16 cellular contexts compared by ENCODE assay signal in the genomic region with DNA sequence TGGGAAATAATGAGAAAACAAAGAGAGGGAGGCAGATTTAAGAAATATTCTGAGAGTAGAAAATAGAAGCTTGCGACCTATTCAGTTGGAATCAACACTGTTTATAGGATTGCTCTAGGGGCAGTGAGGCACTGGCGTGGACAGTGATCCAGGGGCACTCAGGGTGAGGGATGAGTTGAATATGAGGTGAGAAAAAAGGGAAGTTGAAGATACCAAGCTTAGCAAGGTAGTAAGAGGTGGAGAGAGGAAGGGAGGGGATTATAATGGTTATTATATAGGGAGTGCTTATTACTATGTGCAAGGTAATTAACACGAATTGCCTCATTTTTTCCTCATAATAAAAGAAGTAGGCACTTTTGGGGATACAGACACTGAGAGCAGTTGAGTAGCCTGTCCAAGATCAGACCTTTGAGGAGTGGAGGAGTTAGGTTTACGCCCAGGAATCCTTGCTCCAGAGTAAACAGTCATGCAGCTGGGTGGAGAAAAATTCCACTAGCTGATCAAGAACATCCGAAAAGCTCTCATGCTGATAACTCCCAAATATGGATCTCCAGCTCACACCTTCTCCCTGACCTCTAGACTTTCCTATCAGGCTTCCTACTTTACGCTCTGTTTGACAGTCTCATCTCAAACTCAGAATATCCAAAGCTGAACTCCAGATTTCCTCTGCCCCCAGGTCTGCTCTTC. TPM values are rescaled to one million over a fixed set of nuclear protein-coding genes. Genes with fewer than 3 reads are reported as not detected.
A peak's percentile ranks its signal among the peaks of the same experiment; 100 is the strongest.
DNase-seq lines count a peak whose midpoint lies in the region; ATAC-seq and TF ChIP-seq lines count a peak whose summit lies in the region.
"Had no signal": no experiment of that assay in that cellular context is flagged by ENCODE, and none has a peak within 500 bp of the region (broad histone marks: within the 10 kb centered on the region; RNA-seq: fewer than 3 reads in every experiment).

No MANE protein-coding gene starts in this region.

- H3K4me1 Mint-ChIP-seq in activated CD4-positive, alpha-beta T cell treated with anti-CD3 and anti-CD28 coated beads, Interleukin-2, amount 10 ng/mL, durations not matched to agents 24 days and 14 days, result peaks cover 18% of the 10 kb centered on the region
- peaks cover 40% of the 10 kb centered on the region for H3K4me1 Mint-ChIP-seq in WTC11
- peaks cover 49% of the 10 kb centered on the region for H3K4me1 Mint-ChIP-seq in stimulated activated effector memory CD8-positive, alpha-beta T cell treated with anti-CD3 and anti-CD28 coated beads, Interleukin-12 subunit alpha, Interleukin-12 subunit beta, amount 100 ng/mL, for 72 hours

- no peak overlapping the region for H3K4me3 ChIP-seq in right cardiac atrium (ENCODE audit: low read length)
- H3K4me3 ChIP-seq: GM12878, upper lobe of left lung had no signal

- no peaks in the 10 kb centered on the region for H3K27me3 Mint-ChIP-seq in activated CD4-positive, alpha-beta T cell treated with anti-CD3 and anti-CD28 coated beads, Interleukin-2, amount 10 ng/mL, durations not matched to agents 24 days and 14 days
- H3K27me3 Mint-ChIP-seq in WTC11 (ENCODE audit: low read depth), result no peaks in the 10 kb centered on the region; the same call in 1 of the 2 replicates
- H3K27me3 Mint-ChIP-seq: activated CD8-positive, alpha-beta memory T cell treated with anti-CD3 and anti-CD28 coated beads, Interleukin-2, amount 10 ng/mL, durations not matched to agents 7 days and 5 days had no signal

- ATAC-seq in WTC11 (no peak), right cardiac atrium (peak; percentile 43 to 87)
- no peak for ATAC-seq in stimulated activated effector memory CD8-positive, alpha-beta T cell treated with anti-CD3 and anti-CD28 coated beads, Interleukin-12 subunit alpha, Interleukin-12 subunit beta, amount 100 ng/mL, for 72 hours
- ATAC-seq: activated CD8-positive, alpha-beta memory T cell treated with anti-CD3 and anti-CD28 coated beads, Interleukin-2, amount 10 ng/mL, durations not matched to agents 7 days and 5 days; GM12878 had no signal

- POLR2A ChIA-PET in WTC11 (lab: Charles Lee), result no interaction called here

- no peak overlapping the region for H3K4me3 Mint-ChIP-seq in activated CD4-positive, alpha-beta T cell treated with anti-CD3 and anti-CD28 coated beads, Interleukin-2, amount 10 ng/mL, durations not matched to agents 24 days and 14 days
- H3K4me3 Mint-ChIP-seq in WTC11, result no peak overlapping the region
- no peak overlapping the region for H3K4me3 Mint-ChIP-seq in stimulated activated effector memory CD8-positive, alpha-beta T cell treated with anti-CD3 and anti-CD28 coated beads, Interleukin-12 subunit alpha, Interleukin-12 subunit beta, amount 100 ng/mL, for 72 hours
- H3K4me3 Mint-ChIP-seq: activated CD8-positive, alpha-beta memory T cell treated with anti-CD3 and anti-CD28 coated beads, Interleukin-2, amount 10 ng/mL, durations not matched to agents 7 days and 5 days had no signal

- H3K9me3 ChIP-seq in right cardiac atrium (ENCODE audit: control insufficient read depth, low read length), result no peaks in the 10 kb centered on the region
- H3K9me3 ChIP-seq: upper lobe of left lung had no signal

- H3K4me1 ChIP-seq in right cardiac atrium (ENCODE audit: control insufficient read depth, insufficient read depth, low read length), result peaks cover 11% of the 10 kb centered on the region

- H3K36me3 Mint-ChIP-seq in activated CD4-positive, alpha-beta T cell treated with anti-CD3 and anti-CD28 coated beads, Interleukin-2, amount 10 ng/mL, durations not matched to agents 24 days and 14 days (ENCODE audit: low read depth), result peaks cover 61% of the 10 kb centered on the region
- peaks cover 47% of the 10 kb centered on the region for H3K36me3 Mint-ChIP-seq in WTC11
- H3K36me3 Mint-ChIP-seq in stimulated activated effector memory CD8-positive, alpha-beta T cell treated with anti-CD3 and anti-CD28 coated beads, Interleukin-12 subunit alpha, Interleukin-12 subunit beta, amount 100 ng/mL, for 72 hours, result peaks cover 74% of the 10 kb centered on the region

- DNase-seq in activated CD4-positive, alpha-beta T cell treated with anti-CD3 and anti-CD28 coated beads, Interleukin-2, amount 10 ng/mL, durations not matched to agents 24 days and 14 days, result no peak
- DNase-seq in activated CD4-positive, alpha-beta T cell treated with anti-CD3 and anti-CD28 coated beads, Interleukin-2, amount 50 U/mL, for 4 hours, result no peak
- DNase-seq in WTC11 (ENCODE audit: low spot score) (no peak), right cardiac atrium (no peak), NCI-H2107 treated with DMSO at 0.1 percent for 48 hours (lab: John Stamatoyannopoulos, UW; ENCODE audit: unreplicated experiment) (no peak), hippocampal formation (lab: John Stamatoyannopoulos, UW) (no peak), substantia nigra (lab: John Stamatoyannopoulos, UW) (no peak)
- DNase-seq in stimulated activated effector memory CD8-positive, alpha-beta T cell treated with anti-CD3 and anti-CD28 coated beads, Interleukin-12 subunit alpha, Interleukin-12 subunit beta, amount 100 ng/mL, for 72 hours (ENCODE audit: low spot score in 2 of 2), result no peak
- DNase-seq: activated CD4-positive, CD25-positive, alpha-beta regulatory T cell; activated CD8-positive, alpha-beta memory T cell treated with anti-CD3 and anti-CD28 coated beads, Interleukin-2, amount 10 ng/mL, durations not matched to agents 7 days and 5 days; effector CD4-positive, alpha-beta T cell; NCI-H2081; NCI-H526 treated with DMSO at 0.1 percent for 48 hours; stimulated activated CD4-positive, alpha-beta T cell treated with anti-CD3 and anti-CD28 coated beads, Interleukin-4, amount 100 ng/mL, for 24 hours; upper lobe of left lung had no signal

- no peaks in the 10 kb centered on the region for H3K9me3 Mint-ChIP-seq in activated CD4-positive, alpha-beta T cell treated with anti-CD3 and anti-CD28 coated beads, Interleukin-2, amount 10 ng/mL, durations not matched to agents 24 days and 14 days
- no peaks in the 10 kb centered on the region for H3K9me3 Mint-ChIP-seq in WTC11
- no peaks in the 10 kb centered on the region for H3K9me3 Mint-ChIP-seq in stimulated activated effector memory CD8-positive, alpha-beta T cell treated with anti-CD3 and anti-CD28 coated beads, Interleukin-12 subunit alpha, Interleukin-12 subunit beta, amount 100 ng/mL, for 72 hours

- no peaks in the 10 kb centered on the region for H3K27me3 ChIP-seq in right cardiac atrium (ENCODE audit: control insufficient read depth, insufficient read depth)
- H3K27me3 ChIP-seq: upper lobe of left lung had no signal

- no peak overlapping the region for H3K27ac ChIP-seq in right cardiac atrium (ENCODE audit: low read length)
- no peak overlapping the region for H3K27ac ChIP-seq in substantia nigra (ENCODE audit: low read depth, low read length, poor library complexity, severe bottlenecking)
- H3K27ac ChIP-seq: upper lobe of left lung had no signal

- CTCF ChIA-PET in WTC11 (lab: Charles Lee), result interaction anchor here (0.6 kb wide), 1 partner anchor 10 kb away, joined by 4 read pairs; no protein-coding TSS in a partner anchor

- no peak for TF ChIP-seq CTCF in WTC11 (IDR thresholded peaks at IDR 0.05)

- H3K27ac Mint-ChIP-seq in activated CD4-positive, alpha-beta T cell treated with anti-CD3 and anti-CD28 coated beads, Interleukin-2, amount 10 ng/mL, durations not matched to agents 24 days and 14 days, result peak overlapping the region; percentile 17
- H3K27ac Mint-ChIP-seq in WTC11, result peak overlapping the region; percentile 47; the same call in 1 of the 2 replicates
- peak overlapping the region; percentile 39 for H3K27ac Mint-ChIP-seq in stimulated activated effector memory CD8-positive, alpha-beta T cell treated with anti-CD3 and anti-CD28 coated beads, Interleukin-12 subunit alpha, Interleukin-12 subunit beta, amount 100 ng/mL, for 72 hours
- H3K27ac Mint-ChIP-seq: activated CD8-positive, alpha-beta memory T cell treated with anti-CD3 and anti-CD28 coated beads, Interleukin-2, amount 10 ng/mL, durations not matched to agents 7 days and 5 days had no signal

- WGBS in right cardiac atrium, result 70% methylated on average over 6 of the region's 6 CpGs

- intact Hi-C loops in activated CD4-positive, alpha-beta T cell treated with anti-CD3 and anti-CD28 coated beads, Interleukin-2, amount 10 ng/mL, durations not matched to agents 24 days and 14 days (cut with micrococcal nuclease), result no loop called here
- intact Hi-C loops in right cardiac atrium (cut with DNase I), result no loop called here

TF ChIP-seq in WTC11, 78 proteins besides CTCF, POLR2A, EP300 and RAD21 (continues in another document):
- TF ChIP-seq NR2C2 (CRISPR knock-in tag; IDR thresholded peaks at IDR 0.05) (no peak), NFATC4 (CRISPR knock-in tag; IDR thresholded peaks at IDR 0.05) (no peak), TEAD4 (CRISPR knock-in tag; IDR thresholded peaks at IDR 0.05) (no peak)
- TF ChIP-seq, protein P1, sequence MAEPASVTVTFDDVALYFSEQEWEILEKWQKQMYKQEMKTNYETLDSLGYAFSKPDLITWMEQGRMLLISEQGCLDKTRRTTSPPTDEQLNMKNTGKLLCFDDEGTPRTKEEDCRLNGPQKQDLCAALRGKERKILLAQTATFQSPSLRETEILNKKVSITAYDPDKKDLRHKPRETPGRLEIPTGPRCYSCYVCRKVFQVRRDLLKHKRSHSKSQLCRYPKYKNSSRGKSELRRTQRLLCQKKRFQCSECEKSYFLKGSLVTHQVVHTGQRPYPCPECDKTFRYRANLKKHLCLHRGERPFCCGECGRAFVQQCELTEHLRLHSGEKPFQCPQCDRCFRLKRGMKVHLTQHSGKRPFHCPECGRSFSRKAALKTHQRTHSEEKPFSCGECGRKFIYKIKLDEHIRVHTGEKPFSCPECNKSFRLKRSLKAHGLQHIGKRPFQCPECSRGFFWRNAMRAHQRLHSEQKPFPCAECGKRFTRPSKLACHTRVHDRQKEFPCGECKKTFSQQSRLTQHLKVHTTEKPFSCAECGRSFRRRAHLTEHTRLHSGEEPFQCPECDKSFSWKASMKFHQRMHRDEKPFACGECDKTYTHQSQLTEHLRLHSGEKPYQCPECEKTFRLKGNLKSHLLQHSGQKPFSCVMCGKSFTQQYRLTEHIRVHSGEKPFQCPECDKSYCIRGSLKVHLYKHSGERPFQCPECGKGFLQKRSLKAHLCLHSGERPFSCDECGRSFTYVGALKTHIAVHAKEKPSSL (CRISPR knock-in tag; conservative IDR thresholded peaks at IDR 0.05), result no peak

RNA-seq across cellular contexts. Expression of gene ST6GAL1, which starts 53.2 kb away (rescaled TPM):
- total RNA-seq in activated CD4-positive, alpha-beta T cell treated with anti-CD3 and anti-CD28 coated beads, Interleukin-2, amount 10 ng/mL, durations not matched to agents 24 days and 14 days, result 128 and 132 TPM in 2 replicates
- total RNA-seq in WTC11 (2021) (82.5 to 87.5 TPM (median 83.4 TPM) in 3 replicates), right cardiac atrium (10 to 100 TPM; 63.3 to 69.2 (median 65.7) TPM)
- polyA plus RNA-seq in right cardiac atrium, result 25.2 TPM

Comparison
In these comparisons a context has a peak if more than half of its experiments do, and no peak if none do; other contexts are left out.
1. ATAC-seq: peak in right cardiac atrium (2 of 2); none in WTC11 (single experiment) and stimulated activated effector memory CD8-positive, alpha-beta T cell treated with anti-CD3 and anti-CD28 coated beads, Interleukin-12 subunit alpha, Interleukin-12 subunit beta, amount 100 ng/mL, for 72 hours (single experiment).
2. Peak in every context shown above with its lines, with median percentiles within 50 percentile points of each other: H3K27ac Mint-ChIP-seq.